ENCODE assay signal across 25 cellular contexts in the genomic region with DNA sequence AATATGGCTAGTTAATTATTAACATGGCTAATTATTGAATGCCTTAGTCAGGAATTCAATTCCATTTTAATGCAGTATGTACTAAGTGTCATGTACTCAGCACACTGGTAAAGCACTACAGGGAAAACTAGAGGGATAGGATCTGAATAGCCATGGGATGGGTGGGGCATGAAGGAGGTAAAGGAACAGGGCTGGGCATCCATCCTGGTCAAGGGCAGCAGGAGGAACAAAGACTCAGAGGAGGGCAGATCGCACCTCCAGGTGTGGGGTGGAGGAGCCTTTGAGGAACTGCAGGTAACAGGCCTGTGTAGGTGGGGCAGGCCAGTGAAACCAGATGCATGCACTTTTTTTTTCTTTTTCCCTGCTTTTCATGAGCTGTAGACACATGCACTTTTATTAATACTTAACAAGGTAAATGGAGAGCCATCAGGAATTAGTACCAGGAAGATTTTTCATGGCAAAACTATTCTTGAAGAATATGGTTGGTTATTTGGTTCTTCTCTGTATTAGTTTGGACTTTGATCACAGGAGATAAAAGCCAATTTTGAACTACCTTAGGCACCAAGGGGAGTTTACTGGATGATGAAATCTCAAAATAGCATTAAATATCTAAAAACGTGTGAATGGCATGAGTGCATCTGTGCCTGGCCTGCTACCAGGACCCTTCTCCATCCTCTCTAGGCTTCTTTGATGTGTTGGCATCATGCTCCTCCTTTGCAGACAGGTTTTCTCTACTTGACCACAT.
DNase-seq lines count a peak whose midpoint lies in the region; ATAC-seq and TF ChIP-seq lines count a peak whose summit lies in the region.
"Had no signal": no experiment of that assay in that cellular context is flagged by ENCODE, and none has a peak within 500 bp of the region (broad histone marks: within the 10 kb centered on the region; RNA-seq: fewer than 3 reads in every experiment).

No MANE protein-coding gene starts in this region.

- intact Hi-C loops in mucosa of descending colon (cut with DNase I, micrococcal nuclease) (no loop called here), right cardiac atrium (cut with DNase I) (no loop called here)

- ATAC-seq in esophagus mucosa = peak; percentile 67
- peak; percentile 94 for ATAC-seq in mucosa of descending colon
- no peak for ATAC-seq in right cardiac atrium
- ATAC-seq in HG03196 (IDR thresholded peaks at IDR 0.05; ENCODE audit: unreplicated experiment) = no peak
- ATAC-seq: A549, GM12878 had no signal

- H3K36me3 ChIP-seq in Peyer's patch = no peaks in the 10 kb centered on the region
- H3K36me3 ChIP-seq in mucosa of descending colon (ENCODE audit: low read depth) = no peaks in the 10 kb centered on the region
- H3K36me3 ChIP-seq: MG63 had no signal

- 77% methylated on average over 2 of the region's 2 CpGs for WGBS in right cardiac atrium

- TF ChIP-seq POLR2A in Peyer's patch (IDR thresholded peaks at IDR 0.05) = peak in 1 of 2 donors; percentile 13

- H3K4me1 ChIP-seq in Peyer's patch (peaks cover 0 to 8% (median 0%) of the 10 kb centered on the region in 4 donors), mucosa of descending colon (ENCODE audit: low read depth) (no peaks in the 10 kb centered on the region), right cardiac atrium (ENCODE audit: control insufficient read depth, insufficient read depth, low read length) (no peaks in the 10 kb centered on the region)

- H3K27me3 ChIP-seq in Peyer's patch = no peaks in the 10 kb centered on the region
- no peaks in the 10 kb centered on the region for H3K27me3 ChIP-seq in right cardiac atrium (ENCODE audit: control insufficient read depth, insufficient read depth)
- H3K27me3 ChIP-seq: BLaER1 treated with 17β-estradiol and CSF1 and Interleukin-3, amounts not matched to agents 10 nM and 100 nM; MG63 had no signal

- TF ChIP-seq CTCF in Peyer's patch (IDR thresholded peaks at IDR 0.05) (no peak), mucosa of descending colon (IDR thresholded peaks at IDR 0.05) (no peak)

- H3K27ac ChIP-seq in Peyer's patch (peak overlapping the region in 1 of 4 donors; percentile 3), right cardiac atrium (ENCODE audit: low read length) (no peak overlapping the region)
- H3K27ac ChIP-seq: A549; BLaER1 treated with 17β-estradiol and CSF1 and Interleukin-3, amounts not matched to agents 10 nM and 100 nM; GM23248; SK-N-MC had no signal

- H3K9me3 ChIP-seq in Peyer's patch = no peaks in the 10 kb centered on the region
- H3K9me3 ChIP-seq in mucosa of descending colon = no peaks in the 10 kb centered on the region
- no peaks in the 10 kb centered on the region for H3K9me3 ChIP-seq in right cardiac atrium (ENCODE audit: control insufficient read depth, low read length)
- H3K9me3 ChIP-seq: A549; BLaER1 treated with 17β-estradiol and CSF1 and Interleukin-3, amounts not matched to agents 10 nM and 100 nM; MG63 had no signal

- H3K4me3 ChIP-seq in Peyer's patch = no peak overlapping the region
- H3K4me3 ChIP-seq in mucosa of descending colon = no peak overlapping the region
- H3K4me3 ChIP-seq in right cardiac atrium (ENCODE audit: low read length) = no peak overlapping the region
- H3K4me3 ChIP-seq: A549; BLaER1 treated with 17β-estradiol and CSF1 and Interleukin-3, amounts not matched to agents 10 nM and 100 nM; GM12878; GM23248; MG63; SK-N-MC had no signal

- DNase-seq in Peyer's patch (peak in 2 of 3 donors; percentile 64 to 78), mucosa of descending colon (peak in 1 of 3 donors; percentile 14), right cardiac atrium (no peak), iPS-NIHi7 (ENCODE audit: extremely low spot score) (no peak)
- no peak for DNase-seq in activated CD4-positive, CD25-positive, alpha-beta regulatory T cell (lab: John Stamatoyannopoulos, UW)
- DNase-seq: AML-193; CD4-positive, alpha-beta memory T cell; COR-L47; DMS79; EL; GDM1; GM23248; H9; KG1; MG63; NCI-H2029; NCI-H526 treated with DMSO at 0.1 percent for 48 hours; OCI-M1; SIG-M5 had no signal

Comparison
In these comparisons a context has a peak if more than half of its experiments do, and no peak if none do; other contexts are left out.
1. DNase-seq: peak in Peyer's patch (2 of 3); none in right cardiac atrium (0 of 3), iPS-NIHi7 (single experiment) and activated CD4-positive, CD25-positive, alpha-beta regulatory T cell (0 of 4).
2. ATAC-seq: peak in esophagus mucosa (single experiment) and mucosa of descending colon (single experiment); none in right cardiac atrium (0 of 2) and HG03196 (single experiment).